8 cellular contexts compared by ENCODE assay signal in genomic region chr18:31942999-31943894, GRCh38. TPM values are rescaled to one million over a fixed set of nuclear protein-coding genes. Genes with fewer than 3 reads are reported as not detected.
A peak's percentile ranks its signal among the peaks of the same experiment; 100 is the strongest.
DNase-seq lines count a peak whose midpoint lies in the region; ATAC-seq and TF ChIP-seq lines count a peak whose summit lies in the region.

A gene with protein sequence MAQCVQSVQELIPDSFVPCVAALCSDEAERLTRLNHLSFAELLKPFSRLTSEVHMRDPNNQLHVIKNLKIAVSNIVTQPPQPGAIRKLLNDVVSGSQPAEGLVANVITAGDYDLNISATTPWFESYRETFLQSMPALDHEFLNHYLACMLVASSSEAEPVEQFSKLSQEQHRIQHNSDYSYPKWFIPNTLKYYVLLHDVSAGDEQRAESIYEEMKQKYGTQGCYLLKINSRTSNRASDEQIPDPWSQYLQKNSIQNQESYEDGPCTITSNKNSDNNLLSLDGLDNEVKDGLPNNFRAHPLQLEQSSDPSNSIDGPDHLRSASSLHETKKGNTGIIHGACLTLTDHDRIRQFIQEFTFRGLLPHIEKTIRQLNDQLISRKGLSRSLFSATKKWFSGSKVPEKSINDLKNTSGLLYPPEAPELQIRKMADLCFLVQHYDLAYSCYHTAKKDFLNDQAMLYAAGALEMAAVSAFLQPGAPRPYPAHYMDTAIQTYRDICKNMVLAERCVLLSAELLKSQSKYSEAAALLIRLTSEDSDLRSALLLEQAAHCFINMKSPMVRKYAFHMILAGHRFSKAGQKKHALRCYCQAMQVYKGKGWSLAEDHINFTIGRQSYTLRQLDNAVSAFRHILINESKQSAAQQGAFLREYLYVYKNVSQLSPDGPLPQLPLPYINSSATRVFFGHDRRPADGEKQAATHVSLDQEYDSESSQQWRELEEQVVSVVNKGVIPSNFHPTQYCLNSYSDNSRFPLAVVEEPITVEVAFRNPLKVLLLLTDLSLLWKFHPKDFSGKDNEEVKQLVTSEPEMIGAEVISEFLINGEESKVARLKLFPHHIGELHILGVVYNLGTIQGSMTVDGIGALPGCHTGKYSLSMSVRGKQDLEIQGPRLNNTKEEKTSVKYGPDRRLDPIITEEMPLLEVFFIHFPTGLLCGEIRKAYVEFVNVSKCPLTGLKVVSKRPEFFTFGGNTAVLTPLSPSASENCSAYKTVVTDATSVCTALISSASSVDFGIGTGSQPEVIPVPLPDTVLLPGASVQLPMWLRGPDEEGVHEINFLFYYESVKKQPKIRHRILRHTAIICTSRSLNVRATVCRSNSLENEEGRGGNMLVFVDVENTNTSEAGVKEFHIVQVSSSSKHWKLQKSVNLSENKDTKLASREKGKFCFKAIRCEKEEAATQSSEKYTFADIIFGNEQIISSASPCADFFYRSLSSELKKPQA (N-terminal part only) (minus strand): TSS chr18:31943128. CDS start chr18:31942764, 364 bp downstream.

- ATAC-seq in GM18909 (IDR thresholded peaks at IDR 0.05; ENCODE audit: poor library complexity, unreplicated experiment) (peak; percentile 88), HG03175 (IDR thresholded peaks at IDR 0.05; ENCODE audit: unreplicated experiment) (peak; percentile 86), activated B cell treated with CpG ODN at 0.5 μM for 24 hours (ENCODE audit: low read depth) (peak; percentile 82)

- H3K36me3 Mint-ChIP-seq in activated B cell treated with CpG ODN at 0.5 μM for 24 hours (ENCODE audit: low read depth) = peaks cover 21% of the 10 kb centered on the region

- DNase-seq in AG09309 (ENCODE audit: low read depth) (peak; percentile 92), NCI-H226 (peak; percentile 93), activated B cell treated with CpG ODN at 0.5 μM for 24 hours (peak; percentile 94), caudate nucleus (lab: John Stamatoyannopoulos, UW) (peak; percentile 81 to 99 (median 97)), inferior parietal cortex (ENCODE audit: extremely low spot score) (peak; percentile 99)
- peak; percentile 76 to 87 for DNase-seq in stimulated activated CD4-positive, alpha-beta T cell treated with anti-CD3 and anti-CD28 coated beads, Interleukin-12 subunit alpha, Interleukin-12 subunit beta, amount 100 ng/mL, for 24 hours (ENCODE audit: low read depth in 2 of 2)

- POLR2A ChIA-PET in activated B cell treated with CpG ODN at 0.5 μM for 24 hours (lab: Charles Lee) = interaction anchor here (0.7 to 4.5 kb wide), 14 partner anchors 11 to 827 kb away, joined by 3 to 110 read pairs (median 6); partner anchors contain the start of genes RNF125 and RNF138

- H3K4me3 Mint-ChIP-seq in activated B cell treated with CpG ODN at 0.5 μM for 24 hours = peak within 1 kb of the TSS; percentile 100

- CTCF ChIA-PET in activated B cell treated with CpG ODN at 0.5 μM for 24 hours (lab: Charles Lee) = interaction anchor here (1.1 to 2.1 kb wide), 6 partner anchors 13 to 130 kb away, joined by 3 to 19 read pairs (median 8); partner anchors contain the start of gene RNF125

- H3K9me3 Mint-ChIP-seq in activated B cell treated with CpG ODN at 0.5 μM for 24 hours = no peaks in the 10 kb centered on the region

- H3K27ac Mint-ChIP-seq in activated B cell treated with CpG ODN at 0.5 μM for 24 hours = peak within 1 kb of the TSS; percentile 100

- H3K27ac ChIP-seq in caudate nucleus (ENCODE audit: low read depth, low read length) = peak within 1 kb of the TSS; percentile 96

- no peaks in the 10 kb centered on the region for H3K27me3 Mint-ChIP-seq in activated B cell treated with CpG ODN at 0.5 μM for 24 hours

- intact Hi-C loops in activated B cell treated with CpG ODN at 0.5 μM for 24 hours (cut with micrococcal nuclease) = loop anchor here (1.0 to 2.0 kb wide), 7 partner anchors 14 to 528 kb away; partner anchors contain the start of genes GAREM1 and RNF125

- peak within 1 kb of the TSS; percentile 89 for H3K4me3 ChIP-seq in AG09309 (ENCODE audit: control insufficient read depth, low read depth, low read length)

- TF ChIP-seq CTCF in AG09309 (IDR thresholded peaks at IDR 0.05; ENCODE audit: control insufficient read depth, insufficient read depth, low read depth, low read length, missing control alignments) (no peak), activated B cell treated with CpG ODN at 0.5 μM for 24 hours (IDR thresholded peaks at IDR 0.05) (no peak)

- H3K4me1 Mint-ChIP-seq in activated B cell treated with CpG ODN at 0.5 μM for 24 hours = peaks cover 48% of the 10 kb centered on the region

RNA-seq across cellular contexts. Expression of the gene that starts here (rescaled TPM):
- total RNA-seq in activated B cell treated with CpG ODN at 0.5 μM for 24 hours = 62.9 and 69.2 TPM in 2 replicates

Comparison
In these comparisons a context has a peak if more than half of its experiments do, and no peak if none do; other contexts are left out.
1. Peak in every context shown above with its lines: DNase-seq, ATAC-seq, H3K4me3 ChIP-seq and H3K27ac ChIP-seq.